In genomic region chr3:197521277-197522182, GRCh38 we compare ENCODE assay signal across 13 cellular contexts. TPM values are rescaled to one million over a fixed set of nuclear protein-coding genes. Genes with fewer than 3 reads are reported as not detected.
DNase-seq lines count a peak whose midpoint lies in the region; ATAC-seq, FAIRE-seq and TF ChIP-seq lines count a peak whose summit lies in the region.
"Had no signal": no experiment of that assay in that cellular context is flagged by ENCODE, and none has a peak within 500 bp of the region (broad histone marks: within the 10 kb centered on the region; RNA-seq: fewer than 3 reads in every experiment).

No MANE protein-coding gene starts in this region.

- peaks cover 5% of the 10 kb centered on the region for H3K36me3 Mint-ChIP-seq in natural killer cell treated with Interleukin-12 subunit alpha and Interleukin-12 subunit beta and Interleukin-15 and Interleukin-18, amount 100 ng/mL, for 72 hours

- H3K79me2 ChIP-seq in H1 (ENCODE audit: control insufficient read depth in 1 of 2, insufficient read depth in 2 of 2, low read length in 2 of 2), result no peaks in the 10 kb centered on the region

- H3K27me3 ChIP-seq in BLaER1 treated with 17β-estradiol and CSF1 and Interleukin-3, amounts not matched to agents 10 nM and 100 nM, result no peaks in the 10 kb centered on the region
- no peaks in the 10 kb centered on the region for H3K27me3 ChIP-seq in Peyer's patch
- H3K27me3 ChIP-seq in H1 (replicated peaks in 1 of 4; ENCODE audit: control insufficient read depth in 3 of 4, extremely low read depth in 1 of 4, insufficient read depth in 3 of 4, low read length in 3 of 4), result no peaks in the 10 kb centered on the region
- H3K27me3 ChIP-seq in left ventricle myocardium inferior (ENCODE audit: low read depth), result no peaks in the 10 kb centered on the region
- H3K27me3 ChIP-seq in vagina, result no peaks in the 10 kb centered on the region
- no peaks in the 10 kb centered on the region for H3K27me3 ChIP-seq in spleen (replicated peaks in 1 of 7)
- H3K27me3 ChIP-seq: pancreas had no signal

- H3K23ac ChIP-seq in H1 (ENCODE audit: insufficient read length), result no peak overlapping the region

- no peaks in the 10 kb centered on the region for H3K9me3 Mint-ChIP-seq in natural killer cell treated with Interleukin-12 subunit alpha and Interleukin-12 subunit beta and Interleukin-15 and Interleukin-18, amount 100 ng/mL, for 72 hours

- no peak overlapping the region for H3K4me3 Mint-ChIP-seq in natural killer cell treated with Interleukin-12 subunit alpha and Interleukin-12 subunit beta and Interleukin-15 and Interleukin-18, amount 100 ng/mL, for 72 hours

- no peaks in the 10 kb centered on the region for H3K27me3 Mint-ChIP-seq in natural killer cell treated with Interleukin-12 subunit alpha and Interleukin-12 subunit beta and Interleukin-15 and Interleukin-18, amount 100 ng/mL, for 72 hours
- H3K27me3 Mint-ChIP-seq: CD4-positive, CD25-positive, alpha-beta regulatory T cell had no signal

- H2BK15ac ChIP-seq in H1 (ENCODE audit: low read length), result peak overlapping the region; percentile 65; the same call in 1 of the 2 replicates

- H3K14ac ChIP-seq in H1 (ENCODE audit: insufficient read length), result no peak overlapping the region

- ATAC-seq in natural killer cell treated with Interleukin-12 subunit alpha and Interleukin-12 subunit beta and Interleukin-15 and Interleukin-18, amount 100 ng/mL, for 72 hours, result no peak
- ATAC-seq: activated CD4-positive, CD25-positive, alpha-beta regulatory T cell treated with anti-CD3 and anti-CD28 coated beads, Interleukin-2, amount 50 U/mL, for 24 hours had no signal

- H3K9ac ChIP-seq in BLaER1 treated with 17β-estradiol and CSF1 and Interleukin-3, amounts not matched to agents 10 nM and 100 nM, result peak overlapping the region in 2 of 11 experiments; percentile 14 to 41; a peak in 1 of 22 replicates
- H3K9ac ChIP-seq in H1 (replicated peaks in 1 of 4; ENCODE audit: extremely low read depth in 1 of 4, low read depth in 3 of 4, low read length in 3 of 4), result no peak overlapping the region

- H3K27ac ChIP-seq in BLaER1 treated with 17β-estradiol and CSF1 and Interleukin-3, amounts not matched to agents 10 nM and 100 nM, result peak overlapping the region in 1 of 11 experiments; percentile 52; a peak in 1 of 22 replicates
- H3K27ac ChIP-seq in Peyer's patch, result peak overlapping the region in 3 of 4 donors; percentile 74 to 98 (median 89)
- H3K27ac ChIP-seq in H1 (ENCODE audit: low read depth, low read length), result no peak overlapping the region; the same call in 1 of the 2 replicates
- no peak overlapping the region for H3K27ac ChIP-seq in left ventricle myocardium inferior (replicated peaks)
- H3K27ac ChIP-seq in vagina, result no peak overlapping the region
- H3K27ac ChIP-seq in spleen, result no peak overlapping the region
- H3K27ac ChIP-seq: thoracic aorta had no signal

- H4K91ac ChIP-seq in H1 (replicated peaks; ENCODE audit: insufficient read length, low read length), result peak overlapping the region; percentile 51

- H2AFZ ChIP-seq in H1 (ENCODE audit: low read length), result no peak overlapping the region

- DNase-seq in Peyer's patch (no peak), H1 (ENCODE audit: low read depth in 1 of 2, low spot score in 2 of 2) (no peak), left ventricle myocardium inferior (no peak), vagina (ENCODE audit: extremely low spot score in 2 of 2) (no peak), spleen (no peak), MV-4-11 (lab: John Stamatoyannopoulos, UW) (no peak)
- no peak for DNase-seq in natural killer cell treated with Interleukin-12 subunit alpha and Interleukin-12 subunit beta and Interleukin-15 and Interleukin-18, amount 100 ng/mL, for 72 hours (ENCODE audit: low spot score)
- DNase-seq: CD4-positive, CD25-positive, alpha-beta regulatory T cell; KBM-7 had no signal

- H3K4me2 ChIP-seq in BLaER1 treated with 17β-estradiol and CSF1 and Interleukin-3, amounts not matched to agents 10 nM and 100 nM, result peak overlapping the region; percentile 26 to 80 (median 49); a peak in 19 of 22 replicates
- H3K4me2 ChIP-seq in H1 (ENCODE audit: insufficient read depth in 1 of 2, low read depth in 2 of 2, low read length in 2 of 2), result peak overlapping the region; percentile 29 to 35; a peak in 2 of 4 replicates

- peak overlapping the region; percentile 85 for H2BK120ac ChIP-seq in H1 (replicated peaks; ENCODE audit: low read depth, low read length)

- no peak for FAIRE-seq in H1 (lab: Jason Lieb, UNC)
- FAIRE-seq: pancreas had no signal

- peak overlapping the region; percentile 21 for H4K5ac ChIP-seq in H1 (ENCODE audit: insufficient read length, low read depth, low read length)

- no peak overlapping the region for H3K4me3 ChIP-seq in BLaER1 treated with 17β-estradiol and CSF1 and Interleukin-3, amounts not matched to agents 10 nM and 100 nM
- no peak overlapping the region for H3K4me3 ChIP-seq in Peyer's patch
- H3K4me3 ChIP-seq in H1 (ENCODE audit: extremely low read depth in 1 of 4, insufficient read depth in 2 of 4, low read depth in 3 of 4, low read length in 4 of 4), result no peak overlapping the region; a peak in 1 of 8 replicates
- no peak overlapping the region for H3K4me3 ChIP-seq in left ventricle myocardium inferior
- H3K4me3 ChIP-seq in vagina, result no peak overlapping the region
- no peak overlapping the region for H3K4me3 ChIP-seq in spleen
- H3K4me3 ChIP-seq: pancreas, thoracic aorta had no signal

- H2BK5ac ChIP-seq in H1 (ENCODE audit: low read depth, low read length), result peak overlapping the region; percentile 44; the same call in 1 of the 2 replicates

- H3K18ac ChIP-seq in H1 (ENCODE audit: extremely low read depth, low read length), result no peak overlapping the region; the same call in 1 of the 2 replicates

- peaks cover 13 to 47% (median 41%) of the 10 kb centered on the region in 10 experiments for H3K4me1 ChIP-seq in BLaER1 treated with 17β-estradiol and CSF1 and Interleukin-3, amounts not matched to agents 10 nM and 100 nM
- H3K4me1 ChIP-seq in Peyer's patch (peaks cover 0 to 40% (median 9%) of the 10 kb centered on the region in 4 donors), H1 (replicated peaks in 1 of 4; ENCODE audit: control insufficient read depth in 3 of 4, insufficient read depth in 4 of 4, low read length in 3 of 4) (peaks cover 0 to 18% (median 15%) of the 10 kb centered on the region in 4 experiments; a peak in 6 of 7 replicates), left ventricle myocardium inferior (no peaks in the 10 kb centered on the region), vagina (peaks cover 39% of the 10 kb centered on the region), spleen (peaks cover 0 to 5% (median 5%) of the 10 kb centered on the region in 6 donors)
- H3K4me1 ChIP-seq: pancreas had no signal

- intact Hi-C loops in left ventricle myocardium inferior (cut with micrococcal nuclease), result no loop called here
- intact Hi-C loops in vagina (cut with DNase I), result no loop called here
- intact Hi-C loops in spleen (cut with DNase I; ENCODE audit: low total_unique reads), result no loop called here

- H3K23me2 ChIP-seq in H1 (ENCODE audit: low read depth, low read length), result no peaks in the 10 kb centered on the region

- no peak overlapping the region for H2BK20ac ChIP-seq in H1 (ENCODE audit: low read length)

- CTCF ChIA-PET in H1 (lab: Charles Lee; ENCODE audit: partially characterized antibody), result interaction anchor here (0.9 to 3.4 kb wide), 6 partner anchors 10 to 542 kb away, joined by 3 to 23 read pairs (median 4); no protein-coding TSS in a partner anchor

- TF ChIP-seq POLR2A in Peyer's patch (IDR thresholded peaks at IDR 0.05) (no peak), H1 (IDR thresholded peaks at IDR 0.05; ENCODE audit: control extremely low read depth in 1 of 2, low read depth in 2 of 2, low read length in 2 of 2) (no peak), vagina (IDR thresholded peaks at IDR 0.05) (no peak), spleen (IDR thresholded peaks at IDR 0.05) (no peak)

- H4K8ac ChIP-seq in H1 (ENCODE audit: extremely low read depth, insufficient read depth, low read length), result 0 out of 2 replicates have a peak overlapping the region, but pooled peaks have one; percentile 59

- peaks cover 12 to 21% of the 10 kb centered on the region in 2 donors for H3K4me1 Mint-ChIP-seq in natural killer cell treated with Interleukin-12 subunit alpha and Interleukin-12 subunit beta and Interleukin-15 and Interleukin-18, amount 100 ng/mL, for 72 hours (ENCODE audit: low read depth in 2 of 2)

- peaks cover 0 to 8% (median 0%) of the 10 kb centered on the region in 11 experiments; a peak in 7 of 22 replicates for H3K9me3 ChIP-seq in BLaER1 treated with 17β-estradiol and CSF1 and Interleukin-3, amounts not matched to agents 10 nM and 100 nM (replicated peaks in 1 of 11)
- H3K9me3 ChIP-seq in Peyer's patch, result no peaks in the 10 kb centered on the region
- H3K9me3 ChIP-seq in H1 (ENCODE audit: insufficient read depth in 2 of 2, low read depth in 1 of 2, low read length in 1 of 2), result no peaks in the 10 kb centered on the region
- H3K9me3 ChIP-seq in left ventricle myocardium inferior (replicated peaks), result no peaks in the 10 kb centered on the region
- H3K9me3 ChIP-seq in vagina, result no peaks in the 10 kb centered on the region
- no peaks in the 10 kb centered on the region for H3K9me3 ChIP-seq in spleen
- H3K9me3 ChIP-seq: pancreas, thoracic aorta had no signal

- H4K20me1 ChIP-seq in BLaER1 treated with 17β-estradiol and CSF1 and Interleukin-3, amounts not matched to agents 10 nM and 100 nM, result peaks cover 0 to 35% (median 0%) of the 10 kb centered on the region in 11 experiments; a peak in 2 of 22 replicates
- H4K20me1 ChIP-seq in H1 (replicated peaks in 1 of 2; ENCODE audit: control insufficient read depth in 1 of 2, insufficient read depth in 2 of 2, low read length in 2 of 2), result no peaks in the 10 kb centered on the region

- no peak overlapping the region for H3K56ac ChIP-seq in H1 (replicated peaks; ENCODE audit: insufficient read length, low read depth, low read length)

- peak overlapping the region; percentile 24 for H3K4ac ChIP-seq in H1 (replicated peaks; ENCODE audit: insufficient read length, low read depth, low read length)

- TF ChIP-seq CTCF in Peyer's patch (IDR thresholded peaks at IDR 0.05), result no peak
- no peak for TF ChIP-seq CTCF in H1 (IDR thresholded peaks at IDR 0.05; ENCODE audit: control extremely low read depth in 1 of 3, insufficient read depth in 1 of 3, low read depth in 1 of 3, low read length in 3 of 3)
- no peak for TF ChIP-seq CTCF in left ventricle myocardium inferior (IDR thresholded peaks at IDR 0.05; ENCODE audit: borderline replicate concordance)
- no peak for TF ChIP-seq CTCF in vagina (IDR thresholded peaks at IDR 0.05)
- no peak for TF ChIP-seq CTCF in spleen (IDR thresholded peaks at IDR 0.05 in 8 of 11, conservative IDR thresholded peaks at IDR 0.05 in 3 of 11)

- H3K79me1 ChIP-seq in H1 (ENCODE audit: low read depth, low read length), result no peaks in the 10 kb centered on the region

- TF ChIP-seq RAD21 in H1 (IDR thresholded peaks at IDR 0.05 in 1 of 2, conservative IDR thresholded peaks at IDR 0.05 in 1 of 2; ENCODE audit: low read depth in 2 of 2, low read length in 2 of 2), result no peak

- TF ChIP-seq EP300 in H1 (IDR thresholded peaks at IDR 0.05; ENCODE audit: borderline replicate concordance in 1 of 2, low read depth in 2 of 2, low read length in 2 of 2), result no peak

- H3K27ac Mint-ChIP-seq in natural killer cell treated with Interleukin-12 subunit alpha and Interleukin-12 subunit beta and Interleukin-15 and Interleukin-18, amount 100 ng/mL, for 72 hours, result peak overlapping the region; percentile 35 to 47

- H2BK12ac ChIP-seq in H1 (ENCODE audit: low read depth, low read length), result peak overlapping the region; percentile 68; the same call in 1 of the 2 replicates

- peaks cover 13 to 70% (median 40%) of the 10 kb centered on the region in 11 experiments; a peak in 20 of 22 replicates for H3K36me3 ChIP-seq in BLaER1 treated with 17β-estradiol and CSF1 and Interleukin-3, amounts not matched to agents 10 nM and 100 nM
- H3K36me3 ChIP-seq in Peyer's patch, result peaks cover 0 to 15% (median 0%) of the 10 kb centered on the region in 3 donors
- H3K36me3 ChIP-seq in H1 (ENCODE audit: control insufficient read depth in 2 of 4, insufficient read depth in 4 of 4, low read length in 3 of 4), result no peaks in the 10 kb centered on the region
- H3K36me3 ChIP-seq in left ventricle myocardium inferior, result no peaks in the 10 kb centered on the region
- H3K36me3 ChIP-seq in vagina, result no peaks in the 10 kb centered on the region
- peaks cover 0 to 52% (median 0%) of the 10 kb centered on the region in 6 donors for H3K36me3 ChIP-seq in spleen
- H3K36me3 ChIP-seq: pancreas, thoracic aorta had no signal

- H2AK5ac ChIP-seq in H1 (ENCODE audit: low read depth, low read length), result no peak overlapping the region; the same call in 1 of the 2 replicates

- POLR2A ChIA-PET in H1 (lab: Charles Lee; ENCODE audit: partially characterized antibody), result interaction anchor here (0.6 to 2.2 kb wide), 4 partner anchors 14 to 31 kb away, joined by 3 to 7 read pairs (median 4); no protein-coding TSS in a partner anchor

- WGBS in H1 (ENCODE audit: extremely low coverage in 1 of 2, insufficient coverage in 1 of 2, insufficient read length in 1 of 2, insufficient replicate concordance in 2 of 2, low coverage in 1 of 2, low lambda C conversion rate in 2 of 2, missing lambda C conversion rate in 1 of 2), 2 experiments, result 86% methylated on average over 18 of the region's 18 CpGs; no CpG with 5 or more reads in 1 of the 2 experiments
- 86 to 92% (median 91%) methylated on average over 18 of the region's 18 CpGs for WGBS in spleen, 5 donors

RNA-seq across cellular contexts. Expression of gene BDH1, which starts 34.2 kb away (rescaled TPM):
- total RNA-seq in Peyer's patch (100 to 1,000 TPM; 120 to 269 (median 163) TPM), left ventricle myocardium inferior (90.0 TPM), vagina (30.2 TPM), spleen (10 to 100 TPM; 11.5 to 24.6 (median 17.8) TPM)
- total RNA-seq in H1 (2021; fragmentation: NEBNext Ultra II Directional; extraction: Animal tissue kit (Norgen Biotek cat#: 25700)), result 24.0 and 27.2 TPM in 2 replicates
- polyA plus RNA-seq in H1 (2011; rRNA removed) (27.7 and 28.1 TPM in 2 replicates), spleen (10 to 100 TPM; 14.3 to 17.7 (median 17.3) TPM)
- 35.9 TPM for polyA plus RNA-seq in H1 (2011; cell fraction: cytosol; rRNA removed)
- polyA plus RNA-seq in H1 (2011; cell fraction: nucleus; rRNA removed), result 45.8 TPM
- 21.0 to 34.8 TPM (median 31.0 TPM) in 4 replicates for polyA plus RNA-seq in H1 (2012, experiment 1 of 2)
- 18.8 TPM for polyA plus RNA-seq in H1 (2012, experiment 2 of 2)
- polyA plus RNA-seq in H1 (2013, experiment 1 of 2), result 16.2 TPM
- polyA plus RNA-seq in H1 (2013, experiment 2 of 2), result 14.6 TPM
- polyA minus RNA-seq in H1 (2011; rRNA and poly(A)+ RNA removed), result 28.8 and 37.6 TPM in 2 replicates
- polyA minus RNA-seq in H1 (2011; cell fraction: cytosol; rRNA and poly(A)+ RNA removed), result 12.6 TPM
- polyA minus RNA-seq in H1 (2011; cell fraction: nucleus; rRNA and poly(A)+ RNA removed), result 26.3 TPM
- total RNA-seq in natural killer cell treated with Interleukin-12 subunit alpha and Interleukin-12 subunit beta and Interleukin-15 and Interleukin-18, amount 100 ng/mL, for 72 hours, result 100 to 1,000 TPM in 1 of 2 donors, 10 to 100 TPM in 1; 62.4 to 136 TPM

Comparison
In these comparisons a context has a peak if more than half of its experiments do, and no peak if none do; other contexts are left out.
1. H3K27ac ChIP-seq: peak in Peyer's patch (3 of 4); none in H1 (single experiment), left ventricle myocardium inferior (single experiment), vagina (single experiment) and spleen (0 of 8).